Comparison of ENCODE assay signal across 8 cellular contexts in genomic region chr1:235127774-235128452, GRCh38. TPM values are rescaled to one million over a fixed set of nuclear protein-coding genes. Genes with fewer than 3 reads are reported as not detected.
DNase-seq lines count a peak whose midpoint lies in the region; ATAC-seq and TF ChIP-seq lines count a peak whose summit lies in the region.

No MANE protein-coding gene starts in this region.

- H3K36me3 ChIP-seq in heart right ventricle, result peaks cover 0 to 49% (median 4%) of the 10 kb centered on the region in 9 donors
- peaks cover 0 to 4% of the 10 kb centered on the region in 2 donors for H3K36me3 ChIP-seq in gastrocnemius medialis

- H3K4me1 Mint-ChIP-seq in activated T-helper 2 cell treated with anti-CD3 and anti-CD28 coated beads, Interferon-gamma antibody, Interleukin-2, Interleukin-4, amounts not matched to agents 10 μg/mL and 5 μg/mL and 100 μg/mL, durations not matched to agents 14 hours and 24 hours and 36 hours (ENCODE audit: low read depth), result peaks cover 42% of the 10 kb centered on the region

- H3K9me3 Mint-ChIP-seq in activated T-helper 2 cell treated with anti-CD3 and anti-CD28 coated beads, Interferon-gamma antibody, Interleukin-2, Interleukin-4, amounts not matched to agents 10 μg/mL and 5 μg/mL and 100 μg/mL, durations not matched to agents 14 hours and 24 hours and 36 hours, result no peaks in the 10 kb centered on the region

- peaks cover 0 to 55% (median 38%) of the 10 kb centered on the region in 9 donors for H3K4me1 ChIP-seq in heart right ventricle
- H3K4me1 ChIP-seq in gastrocnemius medialis, result peaks cover 15 to 18% of the 10 kb centered on the region in 2 donors

- H3K4me3 Mint-ChIP-seq in activated T-helper 2 cell treated with anti-CD3 and anti-CD28 coated beads, Interferon-gamma antibody, Interleukin-2, Interleukin-4, amounts not matched to agents 10 μg/mL and 5 μg/mL and 100 μg/mL, durations not matched to agents 14 hours and 24 hours and 36 hours (ENCODE audit: low read depth), result peak overlapping the region; percentile 98

- peaks cover 61% of the 10 kb centered on the region for H3K36me3 Mint-ChIP-seq in activated T-helper 2 cell treated with anti-CD3 and anti-CD28 coated beads, Interferon-gamma antibody, Interleukin-2, Interleukin-4, amounts not matched to agents 10 μg/mL and 5 μg/mL and 100 μg/mL, durations not matched to agents 14 hours and 24 hours and 36 hours (ENCODE audit: low read depth)

- intact Hi-C loops in activated T-helper 2 cell treated with anti-CD3 and anti-CD28 coated beads, Interferon-gamma antibody, Interleukin-2, Interleukin-4, amounts not matched to agents 10 μg/mL and 5 μg/mL and 100 μg/mL, durations not matched to agents 14 hours and 24 hours and 36 hours (cut with micrococcal nuclease), result loop anchor here (1.0 to 2.0 kb wide), 2 partner anchors 23 to 200 kb away; partner anchors contain the start of genes ARID4B and GGPS1
- intact Hi-C loops in heart right ventricle (cut with DNase I) (loop anchor here in 1 of 10 donors (2.0 kb wide), 1 partner anchor 201 kb away; the partner anchor contains the start of genes ARID4B and GGPS1), gastrocnemius medialis (cut with DNase I; ENCODE audit: low total_unique reads) (loop anchor here (1.0 to 10.0 kb wide), 3 partner anchors 33 to 374 kb away; partner anchors contain the start of genes ARID4B, B3GALNT2, GGPS1 and RBM34)

- ATAC-seq in activated CD4-positive, CD25-positive, alpha-beta regulatory T cell treated with anti-CD3 and anti-CD28 coated beads, Interleukin-2, amount 50 U/mL, for 24 hours, result no peak
- ATAC-seq in heart right ventricle, result peak in 3 of 8 donors; percentile 6 to 20 (median 18)
- ATAC-seq in gastrocnemius medialis, result peak in 1 of 2 donors; percentile 10
- ATAC-seq in HG03045 (IDR thresholded peaks at IDR 0.05; ENCODE audit: unreplicated experiment), result no peak
- no peak for ATAC-seq in GM19452 (IDR thresholded peaks at IDR 0.05; ENCODE audit: unreplicated experiment)

- H3K4me3 ChIP-seq in heart right ventricle, result peak overlapping the region; percentile 55 to 95 (median 76)
- H3K4me3 ChIP-seq in gastrocnemius medialis, result peak overlapping the region; percentile 90 to 95 (median 94)

- H3K27me3 Mint-ChIP-seq in activated T-helper 2 cell treated with anti-CD3 and anti-CD28 coated beads, Interferon-gamma antibody, Interleukin-2, Interleukin-4, amounts not matched to agents 10 μg/mL and 5 μg/mL and 100 μg/mL, durations not matched to agents 14 hours and 24 hours and 36 hours (ENCODE audit: low read depth), result no peaks in the 10 kb centered on the region

- H3K27ac ChIP-seq in heart right ventricle (peak overlapping the region; percentile 22 to 94 (median 90)), gastrocnemius medialis (peak overlapping the region; percentile 86 to 92 (median 88))

- peak; percentile 42 for DNase-seq in activated CD4-positive, CD25-positive, alpha-beta regulatory T cell treated with anti-CD3 and anti-CD28 coated beads, Interleukin-2, amount 50 U/mL, for 72 hours
- DNase-seq in activated T-helper 2 cell treated with anti-CD3 and anti-CD28 coated beads, Interferon-gamma antibody, Interleukin-2, Interleukin-4, amounts not matched to agents 10 μg/mL and 5 μg/mL and 100 μg/mL, durations not matched to agents 14 hours and 24 hours and 36 hours (ENCODE audit: low spot score), result no peak
- DNase-seq in heart right ventricle (no peak), gastrocnemius medialis (no peak), medulla oblongata (ENCODE audit: extremely low spot score) (no peak)

- no peaks in the 10 kb centered on the region for H3K27me3 ChIP-seq in heart right ventricle
- H3K27me3 ChIP-seq in gastrocnemius medialis, result no peaks in the 10 kb centered on the region

- in situ Hi-C loops in gastrocnemius medialis (cut with MboI; ENCODE audit: low sequenced_read_pairs in 4 of 4), result no loop called here

- H3K9me3 ChIP-seq in heart right ventricle (no peaks in the 10 kb centered on the region), gastrocnemius medialis (no peaks in the 10 kb centered on the region)

- WGBS in heart right ventricle, 2 donors, result 1 to 2% methylated on average over 33 of the region's 33 CpGs

- TF ChIP-seq CTCF in heart right ventricle (IDR thresholded peaks at IDR 0.05), result no peak
- no peak for TF ChIP-seq CTCF in gastrocnemius medialis (IDR thresholded peaks at IDR 0.05 in 4 of 5, conservative IDR thresholded peaks at IDR 0.05 in 1 of 5)

- no peak for TF ChIP-seq POLR2A in gastrocnemius medialis (IDR thresholded peaks at IDR 0.05)

- H3K27ac Mint-ChIP-seq in activated T-helper 2 cell treated with anti-CD3 and anti-CD28 coated beads, Interferon-gamma antibody, Interleukin-2, Interleukin-4, amounts not matched to agents 10 μg/mL and 5 μg/mL and 100 μg/mL, durations not matched to agents 14 hours and 24 hours and 36 hours, result peak overlapping the region; percentile 97

RNA-seq across cellular contexts. Expression of gene TOMM20, which starts 0.7 kb away (rescaled TPM):
- total RNA-seq in activated T-helper 2 cell treated with anti-CD3 and anti-CD28 coated beads, Interferon-gamma antibody, Interleukin-2, Interleukin-4, amounts not matched to agents 10 μg/mL and 5 μg/mL and 100 μg/mL, durations not matched to agents 14 hours and 24 hours and 36 hours, result 105 and 118 TPM in 2 replicates
- total RNA-seq in heart right ventricle, result 100 to 1,000 TPM in 3 of 10 donors, 10 to 100 TPM in 7; 85.0 to 113 (median 94.6) TPM
- 10 to 100 TPM; 40.0 to 54.4 TPM for polyA plus RNA-seq in heart right ventricle
- total RNA-seq in gastrocnemius medialis, result 10 to 100 TPM; 51.7 to 71.8 (median 62.3) TPM

RNA-seq across cellular contexts. Expression of gene RBM34, which starts 33.1 kb away (rescaled TPM):
- 122 and 125 TPM in 2 replicates for total RNA-seq in activated T-helper 2 cell treated with anti-CD3 and anti-CD28 coated beads, Interferon-gamma antibody, Interleukin-2, Interleukin-4, amounts not matched to agents 10 μg/mL and 5 μg/mL and 100 μg/mL, durations not matched to agents 14 hours and 24 hours and 36 hours
- 10 to 100 TPM; 41.5 to 61.6 (median 50.4) TPM for total RNA-seq in heart right ventricle
- 100 to 1,000 TPM in 1 of 2 donors, 10 to 100 TPM in 1; 67.0 to 139 TPM for polyA plus RNA-seq in heart right ventricle
- total RNA-seq in gastrocnemius medialis, result 100 to 1,000 TPM in 1 of 4 donors, 10 to 100 TPM in 3; 44.8 to 136 (median 66.8) TPM
